In the genomic region with DNA sequence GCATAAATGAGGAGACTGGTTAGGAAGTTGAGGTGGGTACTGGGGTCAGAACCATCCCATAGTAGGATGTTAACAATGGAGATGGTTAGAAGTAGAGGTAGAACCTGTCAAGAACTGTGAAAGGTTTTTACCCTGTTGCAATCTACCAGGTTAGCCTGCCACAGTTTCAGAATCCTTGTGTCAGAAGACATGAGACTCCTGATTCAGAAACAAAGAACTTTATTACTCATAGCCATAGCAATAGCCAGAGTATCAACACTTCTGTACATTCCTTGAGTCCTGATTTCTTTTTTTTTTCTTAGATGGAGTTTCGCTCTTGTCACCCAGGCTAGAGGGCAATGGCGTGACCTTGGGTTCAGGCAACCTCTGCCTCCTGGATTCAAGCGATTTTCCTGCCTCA, we compare ENCODE assay signal across 1 cellular context.
TF ChIP-seq lines count a peak whose summit lies in the region.

No MANE protein-coding gene starts in this region.

TF ChIP-seq in WTC11, 78 proteins besides CTCF, POLR2A, EP300 and RAD21 (continued from another document):
- TF ChIP-seq, protein P1, sequence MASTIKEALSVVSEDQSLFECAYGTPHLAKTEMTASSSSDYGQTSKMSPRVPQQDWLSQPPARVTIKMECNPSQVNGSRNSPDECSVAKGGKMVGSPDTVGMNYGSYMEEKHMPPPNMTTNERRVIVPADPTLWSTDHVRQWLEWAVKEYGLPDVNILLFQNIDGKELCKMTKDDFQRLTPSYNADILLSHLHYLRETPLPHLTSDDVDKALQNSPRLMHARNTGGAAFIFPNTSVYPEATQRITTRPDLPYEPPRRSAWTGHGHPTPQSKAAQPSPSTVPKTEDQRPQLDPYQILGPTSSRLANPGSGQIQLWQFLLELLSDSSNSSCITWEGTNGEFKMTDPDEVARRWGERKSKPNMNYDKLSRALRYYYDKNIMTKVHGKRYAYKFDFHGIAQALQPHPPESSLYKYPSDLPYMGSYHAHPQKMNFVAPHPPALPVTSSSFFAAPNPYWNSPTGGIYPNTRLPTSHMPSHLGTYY (CRISPR knock-in tag; IDR thresholded peaks at IDR 0.05): no peak
- TF ChIP-seq ESRRA (CRISPR knock-in tag; IDR thresholded peaks at IDR 0.05; ENCODE audit: borderline replicate concordance): no peak
- no peak for TF ChIP-seq FOXK1 (CRISPR knock-in tag; IDR thresholded peaks at IDR 0.05)
- TF ChIP-seq CREB1 (CRISPR knock-in tag; IDR thresholded peaks at IDR 0.05): no peak
- TF ChIP-seq JAZF1 (CRISPR knock-in tag; IDR thresholded peaks at IDR 0.05): no peak
- TF ChIP-seq TEAD1 (CRISPR knock-in tag; IDR thresholded peaks at IDR 0.05): no peak
- no peak for TF ChIP-seq RORB (CRISPR knock-in tag; IDR thresholded peaks at IDR 0.05)
- TF ChIP-seq NFYB (CRISPR knock-in tag; conservative IDR thresholded peaks at IDR 0.05; ENCODE audit: low read depth): no peak
- no peak for TF ChIP-seq OVOL2 (CRISPR knock-in tag; IDR thresholded peaks at IDR 0.05; ENCODE audit: borderline replicate concordance)
- no peak for TF ChIP-seq NFATC4 (CRISPR knock-in tag; IDR thresholded peaks at IDR 0.05)
- no peak for TF ChIP-seq EMX1 (CRISPR knock-in tag; IDR thresholded peaks at IDR 0.05)
- TF ChIP-seq SMAD4 (CRISPR knock-in tag; IDR thresholded peaks at IDR 0.05): no peak
